ENCODE assay signal across 8 cellular contexts in genomic region chr7:156639426-156640256, GRCh38. TPM values are rescaled to one million over a fixed set of nuclear protein-coding genes. Genes with fewer than 3 reads are reported as not detected.
DNase-seq lines count a peak whose midpoint lies in the region; ATAC-seq and TF ChIP-seq lines count a peak whose summit lies in the region.

No MANE protein-coding gene starts in this region.

- DNase-seq in CD14-positive monocyte (ENCODE audit: low spot score) (no peak), SIG-M5 treated with dmso at 0.1 percent for 504 hours (lab: John Stamatoyannopoulos, UW; ENCODE audit: unreplicated experiment) (no peak), KG1 (lab: John Stamatoyannopoulos, UW) (no peak)
- DNase-seq in activated naive CD8-positive, alpha-beta T cell treated with anti-CD3 and anti-CD28 coated beads, Interleukin-2, amount 10 ng/mL, durations not matched to agents 7 days and 5 days, result no peak

- peak; percentile 27 for ATAC-seq in HG02759 (IDR thresholded peaks at IDR 0.05; ENCODE audit: unreplicated experiment)
- ATAC-seq in activated naive CD8-positive, alpha-beta T cell treated with anti-CD3 and anti-CD28 coated beads, Interleukin-2, amount 10 ng/mL, durations not matched to agents 7 days and 5 days (ENCODE audit: low read depth), result no peak
- no peak for ATAC-seq in stimulated activated memory B cell treated with anti-CD40 and anti-IgM and Interleukin-4, amounts not matched to agents 10 μg/mL and 1 μg/mL and 100 μg/mL, for 72 hours
- ATAC-seq in HG02763 (IDR thresholded peaks at IDR 0.05; ENCODE audit: unreplicated experiment), result no peak

- peak overlapping the region in 5 of 7 donors; percentile 53 to 83 (median 66) for H3K27ac Mint-ChIP-seq in CD14-positive monocyte
- H3K27ac Mint-ChIP-seq in activated naive CD8-positive, alpha-beta T cell treated with anti-CD3 and anti-CD28 coated beads, Interleukin-2, amount 10 ng/mL, durations not matched to agents 7 days and 5 days, result peak overlapping the region; percentile 86
- peak overlapping the region; percentile 85 for H3K27ac Mint-ChIP-seq in stimulated activated memory B cell treated with anti-CD40 and anti-IgM and Interleukin-4, amounts not matched to agents 10 μg/mL and 1 μg/mL and 100 μg/mL, for 72 hours

- peaks cover 4 to 7% of the 10 kb centered on the region in 2 donors for H3K36me3 Mint-ChIP-seq in CD14-positive monocyte
- H3K36me3 Mint-ChIP-seq in activated naive CD8-positive, alpha-beta T cell treated with anti-CD3 and anti-CD28 coated beads, Interleukin-2, amount 10 ng/mL, durations not matched to agents 7 days and 5 days, result no peaks in the 10 kb centered on the region
- H3K36me3 Mint-ChIP-seq in stimulated activated memory B cell treated with anti-CD40 and anti-IgM and Interleukin-4, amounts not matched to agents 10 μg/mL and 1 μg/mL and 100 μg/mL, for 72 hours, result peaks cover 21% of the 10 kb centered on the region

- POLR2A ChIA-PET in activated naive CD8-positive, alpha-beta T cell treated with anti-CD3 and anti-CD28 coated beads, Interleukin-2, amount 10 ng/mL, durations not matched to agents 7 days and 5 days (lab: Charles Lee), result no interaction called here

- H3K4me1 Mint-ChIP-seq in CD14-positive monocyte, result peaks cover 15% of the 10 kb centered on the region
- peaks cover 14% of the 10 kb centered on the region for H3K4me1 Mint-ChIP-seq in activated naive CD8-positive, alpha-beta T cell treated with anti-CD3 and anti-CD28 coated beads, Interleukin-2, amount 10 ng/mL, durations not matched to agents 7 days and 5 days
- peaks cover 29% of the 10 kb centered on the region for H3K4me1 Mint-ChIP-seq in stimulated activated memory B cell treated with anti-CD40 and anti-IgM and Interleukin-4, amounts not matched to agents 10 μg/mL and 1 μg/mL and 100 μg/mL, for 72 hours

- intact Hi-C loops in CD14-positive monocyte (cut with micrococcal nuclease), result no loop called here

- TF ChIP-seq CTCF in CD14-positive monocyte (IDR thresholded peaks at IDR 0.05), result no peak

- H3K9me3 Mint-ChIP-seq in CD14-positive monocyte, result peaks cover 8 to 24% (median 17%) of the 10 kb centered on the region in 7 donors
- peaks cover 4% of the 10 kb centered on the region for H3K9me3 Mint-ChIP-seq in activated naive CD8-positive, alpha-beta T cell treated with anti-CD3 and anti-CD28 coated beads, Interleukin-2, amount 10 ng/mL, durations not matched to agents 7 days and 5 days
- H3K9me3 Mint-ChIP-seq in stimulated activated memory B cell treated with anti-CD40 and anti-IgM and Interleukin-4, amounts not matched to agents 10 μg/mL and 1 μg/mL and 100 μg/mL, for 72 hours, result peaks cover 7% of the 10 kb centered on the region

- H3K4me3 ChIP-seq in iPS-11a (ENCODE audit: low read depth, low read length), result peak overlapping the region; percentile 35

- H3K27me3 Mint-ChIP-seq in CD14-positive monocyte (ENCODE audit: low read depth in 3 of 3), result peaks cover 11 to 49% (median 21%) of the 10 kb centered on the region in 3 donors
- peaks cover 26% of the 10 kb centered on the region for H3K27me3 Mint-ChIP-seq in activated naive CD8-positive, alpha-beta T cell treated with anti-CD3 and anti-CD28 coated beads, Interleukin-2, amount 10 ng/mL, durations not matched to agents 7 days and 5 days
- no peaks in the 10 kb centered on the region for H3K27me3 Mint-ChIP-seq in stimulated activated memory B cell treated with anti-CD40 and anti-IgM and Interleukin-4, amounts not matched to agents 10 μg/mL and 1 μg/mL and 100 μg/mL, for 72 hours

- H3K4me3 Mint-ChIP-seq in CD14-positive monocyte, result peak overlapping the region; percentile 86 to 94
- peak overlapping the region; percentile 79 for H3K4me3 Mint-ChIP-seq in activated naive CD8-positive, alpha-beta T cell treated with anti-CD3 and anti-CD28 coated beads, Interleukin-2, amount 10 ng/mL, durations not matched to agents 7 days and 5 days
- H3K4me3 Mint-ChIP-seq in stimulated activated memory B cell treated with anti-CD40 and anti-IgM and Interleukin-4, amounts not matched to agents 10 μg/mL and 1 μg/mL and 100 μg/mL, for 72 hours, result peak overlapping the region; percentile 92

RNA-seq across cellular contexts. Expression of gene RNF32, which starts 0.9 kb away (rescaled TPM):
- polyA plus RNA-seq in CD14-positive monocyte, result under 1 TPM in 1 of 2 donors, not detected in 1; 0.13 TPM
- total RNA-seq in activated naive CD8-positive, alpha-beta T cell treated with anti-CD3 and anti-CD28 coated beads, Interleukin-2, amount 10 ng/mL, durations not matched to agents 7 days and 5 days, result 1 to 10 TPM in 1 of 2 experiments, under 1 TPM in 1; 0.97 to 2.2 TPM
